9 cellular contexts compared by ENCODE assay signal in genomic region chr15:95259513-95259912, GRCh38.
DNase-seq lines count a peak whose midpoint lies in the region; ATAC-seq and TF ChIP-seq lines count a peak whose summit lies in the region.
"Had no signal": no experiment of that assay in that cellular context is flagged by ENCODE, and none has a peak within 500 bp of the region (broad histone marks: within the 10 kb centered on the region; RNA-seq: fewer than 3 reads in every experiment).

No MANE protein-coding gene starts in this region.

- H3K27me3 Mint-ChIP-seq in brain, result peaks cover 10% of the 10 kb centered on the region

- ATAC-seq in HG02763 (IDR thresholded peaks at IDR 0.05; ENCODE audit: unreplicated experiment), result no peak

- DNase-seq in DMS 273 treated with DMSO at 0.1 percent for 48 hours (lab: John Stamatoyannopoulos, UW) (peak; percentile 0), GOT3 (lab: John Stamatoyannopoulos, UW) (peak; percentile 3), NCI-H128 (lab: John Stamatoyannopoulos, UW; ENCODE audit: unreplicated experiment) (peak; percentile 9), T-helper 9 cell (peak; percentile 13), iPS-NIHi7 (ENCODE audit: extremely low spot score) (peak; percentile 75)
- DNase-seq in stimulated activated CD4-positive, alpha-beta T cell treated with anti-CD3 and anti-CD28 coated beads, Interleukin-15, amount 100 ng/mL, for 24 hours, result peak; percentile 61

- H3K27ac Mint-ChIP-seq in brain, result peak overlapping the region in 2 of 5 experiments; percentile 21 to 25
- H3K27ac Mint-ChIP-seq: activated naive CD4-positive, alpha-beta T cell treated with anti-CD3 and anti-CD28 coated beads, Interleukin-2, amount 50 U/mL, for 72 hours had no signal

- peak overlapping the region in 1 of 5 experiments; percentile 0 for H3K4me3 Mint-ChIP-seq in brain

- peaks cover 25% of the 10 kb centered on the region for H3K4me1 Mint-ChIP-seq in brain

- peaks cover 0 to 3% (median 0%) of the 10 kb centered on the region in 5 experiments for H3K9me3 Mint-ChIP-seq in brain
- H3K9me3 Mint-ChIP-seq: activated naive CD4-positive, alpha-beta T cell treated with anti-CD3 and anti-CD28 coated beads, Interleukin-2, amount 50 U/mL, for 72 hours had no signal

- H3K36me3 Mint-ChIP-seq in brain, result no peaks in the 10 kb centered on the region
- H3K36me3 Mint-ChIP-seq: activated naive CD4-positive, alpha-beta T cell treated with anti-CD3 and anti-CD28 coated beads, Interleukin-2, amount 50 U/mL, for 72 hours had no signal

- TF ChIP-seq CTCF in brain (conservative IDR thresholded peaks at IDR 0.05), result peak; percentile 90 to 93

Comparison
In these comparisons a context has a peak if more than half of its experiments do, and no peak if none do; other contexts are left out.
1. DNase-seq: peak in every context shown above with its lines; median percentile 75 in iPS-NIHi7; 61 in stimulated activated CD4-positive, alpha-beta T cell treated with anti-CD3 and anti-CD28 coated beads, Interleukin-15, amount 100 ng/mL, for 24 hours; 13 in T-helper 9 cell; 9 in NCI-H128; 3 in GOT3; 0 in DMS 273 treated with DMSO at 0.1 percent for 48 hours.